ENCODE assay signal across 1 cellular context in genomic region chr3:57126244-57126643, GRCh38.
TF ChIP-seq lines count a peak whose summit lies in the region.

No MANE protein-coding gene starts in this region.

TF ChIP-seq in H1, 55 proteins besides CTCF, POLR2A, EP300 and RAD21:
- no peak for TF ChIP-seq CREB1 (IDR thresholded peaks at IDR 0.05)
- no peak for TF ChIP-seq CBX8 (IDR thresholded peaks at IDR 0.05; ENCODE audit: borderline replicate concordance, low read depth, low read length)
- TF ChIP-seq, protein P1, sequence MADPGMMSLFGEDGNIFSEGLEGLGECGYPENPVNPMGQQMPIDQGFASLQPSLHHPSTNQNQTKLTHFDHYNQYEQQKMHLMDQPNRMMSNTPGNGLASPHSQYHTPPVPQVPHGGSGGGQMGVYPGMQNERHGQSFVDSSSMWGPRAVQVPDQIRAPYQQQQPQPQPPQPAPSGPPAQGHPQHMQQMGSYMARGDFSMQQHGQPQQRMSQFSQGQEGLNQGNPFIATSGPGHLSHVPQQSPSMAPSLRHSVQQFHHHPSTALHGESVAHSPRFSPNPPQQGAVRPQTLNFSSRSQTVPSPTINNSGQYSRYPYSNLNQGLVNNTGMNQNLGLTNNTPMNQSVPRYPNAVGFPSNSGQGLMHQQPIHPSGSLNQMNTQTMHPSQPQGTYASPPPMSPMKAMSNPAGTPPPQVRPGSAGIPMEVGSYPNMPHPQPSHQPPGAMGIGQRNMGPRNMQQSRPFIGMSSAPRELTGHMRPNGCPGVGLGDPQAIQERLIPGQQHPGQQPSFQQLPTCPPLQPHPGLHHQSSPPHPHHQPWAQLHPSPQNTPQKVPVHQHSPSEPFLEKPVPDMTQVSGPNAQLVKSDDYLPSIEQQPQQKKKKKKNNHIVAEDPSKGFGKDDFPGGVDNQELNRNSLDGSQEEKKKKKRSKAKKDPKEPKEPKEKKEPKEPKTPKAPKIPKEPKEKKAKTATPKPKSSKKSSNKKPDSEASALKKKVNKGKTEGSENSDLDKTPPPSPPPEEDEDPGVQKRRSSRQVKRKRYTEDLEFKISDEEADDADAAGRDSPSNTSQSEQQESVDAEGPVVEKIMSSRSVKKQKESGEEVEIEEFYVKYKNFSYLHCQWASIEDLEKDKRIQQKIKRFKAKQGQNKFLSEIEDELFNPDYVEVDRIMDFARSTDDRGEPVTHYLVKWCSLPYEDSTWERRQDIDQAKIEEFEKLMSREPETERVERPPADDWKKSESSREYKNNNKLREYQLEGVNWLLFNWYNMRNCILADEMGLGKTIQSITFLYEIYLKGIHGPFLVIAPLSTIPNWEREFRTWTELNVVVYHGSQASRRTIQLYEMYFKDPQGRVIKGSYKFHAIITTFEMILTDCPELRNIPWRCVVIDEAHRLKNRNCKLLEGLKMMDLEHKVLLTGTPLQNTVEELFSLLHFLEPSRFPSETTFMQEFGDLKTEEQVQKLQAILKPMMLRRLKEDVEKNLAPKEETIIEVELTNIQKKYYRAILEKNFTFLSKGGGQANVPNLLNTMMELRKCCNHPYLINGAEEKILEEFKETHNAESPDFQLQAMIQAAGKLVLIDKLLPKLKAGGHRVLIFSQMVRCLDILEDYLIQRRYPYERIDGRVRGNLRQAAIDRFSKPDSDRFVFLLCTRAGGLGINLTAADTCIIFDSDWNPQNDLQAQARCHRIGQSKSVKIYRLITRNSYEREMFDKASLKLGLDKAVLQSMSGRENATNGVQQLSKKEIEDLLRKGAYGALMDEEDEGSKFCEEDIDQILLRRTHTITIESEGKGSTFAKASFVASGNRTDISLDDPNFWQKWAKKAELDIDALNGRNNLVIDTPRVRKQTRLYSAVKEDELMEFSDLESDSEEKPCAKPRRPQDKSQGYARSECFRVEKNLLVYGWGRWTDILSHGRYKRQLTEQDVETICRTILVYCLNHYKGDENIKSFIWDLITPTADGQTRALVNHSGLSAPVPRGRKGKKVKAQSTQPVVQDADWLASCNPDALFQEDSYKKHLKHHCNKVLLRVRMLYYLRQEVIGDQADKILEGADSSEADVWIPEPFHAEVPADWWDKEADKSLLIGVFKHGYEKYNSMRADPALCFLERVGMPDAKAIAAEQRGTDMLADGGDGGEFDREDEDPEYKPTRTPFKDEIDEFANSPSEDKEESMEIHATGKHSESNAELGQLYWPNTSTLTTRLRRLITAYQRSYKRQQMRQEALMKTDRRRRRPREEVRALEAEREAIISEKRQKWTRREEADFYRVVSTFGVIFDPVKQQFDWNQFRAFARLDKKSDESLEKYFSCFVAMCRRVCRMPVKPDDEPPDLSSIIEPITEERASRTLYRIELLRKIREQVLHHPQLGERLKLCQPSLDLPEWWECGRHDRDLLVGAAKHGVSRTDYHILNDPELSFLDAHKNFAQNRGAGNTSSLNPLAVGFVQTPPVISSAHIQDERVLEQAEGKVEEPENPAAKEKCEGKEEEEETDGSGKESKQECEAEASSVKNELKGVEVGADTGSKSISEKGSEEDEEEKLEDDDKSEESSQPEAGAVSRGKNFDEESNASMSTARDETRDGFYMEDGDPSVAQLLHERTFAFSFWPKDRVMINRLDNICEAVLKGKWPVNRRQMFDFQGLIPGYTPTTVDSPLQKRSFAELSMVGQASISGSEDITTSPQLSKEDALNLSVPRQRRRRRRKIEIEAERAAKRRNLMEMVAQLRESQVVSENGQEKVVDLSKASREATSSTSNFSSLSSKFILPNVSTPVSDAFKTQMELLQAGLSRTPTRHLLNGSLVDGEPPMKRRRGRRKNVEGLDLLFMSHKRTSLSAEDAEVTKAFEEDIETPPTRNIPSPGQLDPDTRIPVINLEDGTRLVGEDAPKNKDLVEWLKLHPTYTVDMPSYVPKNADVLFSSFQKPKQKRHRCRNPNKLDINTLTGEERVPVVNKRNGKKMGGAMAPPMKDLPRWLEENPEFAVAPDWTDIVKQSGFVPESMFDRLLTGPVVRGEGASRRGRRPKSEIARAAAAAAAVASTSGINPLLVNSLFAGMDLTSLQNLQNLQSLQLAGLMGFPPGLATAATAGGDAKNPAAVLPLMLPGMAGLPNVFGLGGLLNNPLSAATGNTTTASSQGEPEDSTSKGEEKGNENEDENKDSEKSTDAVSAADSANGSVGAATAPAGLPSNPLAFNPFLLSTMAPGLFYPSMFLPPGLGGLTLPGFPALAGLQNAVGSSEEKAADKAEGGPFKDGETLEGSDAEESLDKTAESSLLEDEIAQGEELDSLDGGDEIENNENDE (IDR thresholded peaks at IDR 0.05; ENCODE audit: insufficient replicate concordance, low read length), result no peak
- no peak for TF ChIP-seq SIX5 (IDR thresholded peaks at IDR 0.05; ENCODE audit: low read depth, low read length)
- no peak; the same call in 1 of the 2 replicates for TF ChIP-seq TBP (IDR thresholded peaks at IDR 0.05; ENCODE audit: low read depth, low read length)
- TF ChIP-seq GABPA (IDR thresholded peaks at IDR 0.05; ENCODE audit: borderline replicate concordance, insufficient read depth, low read length), result no peak
- no peak for TF ChIP-seq BACH1 (IDR thresholded peaks at IDR 0.05; ENCODE audit: low read length)
- TF ChIP-seq, protein P2, sequence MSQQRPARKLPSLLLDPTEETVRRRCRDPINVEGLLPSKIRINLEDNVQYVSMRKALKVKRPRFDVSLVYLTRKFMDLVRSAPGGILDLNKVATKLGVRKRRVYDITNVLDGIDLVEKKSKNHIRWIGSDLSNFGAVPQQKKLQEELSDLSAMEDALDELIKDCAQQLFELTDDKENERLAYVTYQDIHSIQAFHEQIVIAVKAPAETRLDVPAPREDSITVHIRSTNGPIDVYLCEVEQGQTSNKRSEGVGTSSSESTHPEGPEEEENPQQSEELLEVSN (IDR thresholded peaks at IDR 0.05), result no peak
- TF ChIP-seq TCF12 (IDR thresholded peaks at IDR 0.05; ENCODE audit: low read depth, low read length), result peak; percentile 95; the same call in 1 of the 2 replicates
- TF ChIP-seq YY1 (IDR thresholded peaks at IDR 0.05; ENCODE audit: low read depth, low read length), result peak; percentile 81
- peak; percentile 50; the same call in 1 of the 2 replicates for TF ChIP-seq TAF1 (IDR thresholded peaks at IDR 0.05; ENCODE audit: low read depth, low read length)
- no peak for TF ChIP-seq RFX5 (IDR thresholded peaks at IDR 0.05; ENCODE audit: borderline replicate concordance, low read depth, low read length)
- no peak for TF ChIP-seq BRCA1 (IDR thresholded peaks at IDR 0.05; ENCODE audit: low read depth, low read length)
- TF ChIP-seq KDM4A (IDR thresholded peaks at IDR 0.05; ENCODE audit: low read depth, low read length, severe bottlenecking), result no peak
- no peak for TF ChIP-seq POU5F1 (IDR thresholded peaks at IDR 0.05; ENCODE audit: low read depth, low read length)
- TF ChIP-seq NRF1 (IDR thresholded peaks at IDR 0.05; ENCODE audit: low read depth, low read length), result no peak
- TF ChIP-seq PHF8 (conservative IDR thresholded peaks at IDR 0.05; ENCODE audit: low read depth, low read length), result no peak
- TF ChIP-seq POLR2AphosphoS5 (IDR thresholded peaks at IDR 0.05; ENCODE audit: low read depth, low read length), result peak; percentile 94
- no peak for TF ChIP-seq USF2 (IDR thresholded peaks at IDR 0.05; ENCODE audit: low read length)
- 0 out of 4 replicates have a peak, but pooled peaks of 1 of the 2 experiments have one; percentile 53 for TF ChIP-seq HDAC2 (IDR thresholded peaks at IDR 0.05; ENCODE audit: borderline replicate concordance in 1 of 2, low read depth in 2 of 2, low read length in 2 of 2)
- peak; percentile 99 for TF ChIP-seq SRF (IDR thresholded peaks at IDR 0.05; ENCODE audit: low read depth, low read length)
- no peak for TF ChIP-seq SUZ12 (IDR thresholded peaks at IDR 0.05; ENCODE audit: low read length)
- TF ChIP-seq JUND (IDR thresholded peaks at IDR 0.05; ENCODE audit: low read length), result no peak
- TF ChIP-seq, protein P3, sequence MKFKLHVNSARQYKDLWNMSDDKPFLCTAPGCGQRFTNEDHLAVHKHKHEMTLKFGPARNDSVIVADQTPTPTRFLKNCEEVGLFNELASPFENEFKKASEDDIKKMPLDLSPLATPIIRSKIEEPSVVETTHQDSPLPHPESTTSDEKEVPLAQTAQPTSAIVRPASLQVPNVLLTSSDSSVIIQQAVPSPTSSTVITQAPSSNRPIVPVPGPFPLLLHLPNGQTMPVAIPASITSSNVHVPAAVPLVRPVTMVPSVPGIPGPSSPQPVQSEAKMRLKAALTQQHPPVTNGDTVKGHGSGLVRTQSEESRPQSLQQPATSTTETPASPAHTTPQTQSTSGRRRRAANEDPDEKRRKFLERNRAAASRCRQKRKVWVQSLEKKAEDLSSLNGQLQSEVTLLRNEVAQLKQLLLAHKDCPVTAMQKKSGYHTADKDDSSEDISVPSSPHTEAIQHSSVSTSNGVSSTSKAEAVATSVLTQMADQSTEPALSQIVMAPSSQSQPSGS (IDR thresholded peaks at IDR 0.05; ENCODE audit: low read length), result no peak; the same call in 1 of the 2 replicates
- no peak for TF ChIP-seq KDM1A (IDR thresholded peaks at IDR 0.05; ENCODE audit: borderline replicate concordance, low read length)
- no peak for TF ChIP-seq ZNF274 (IDR thresholded peaks at IDR 0.05; ENCODE audit: borderline replicate concordance, extremely low read depth, low read length)
- no peak for TF ChIP-seq MAX (IDR thresholded peaks at IDR 0.05)
- TF ChIP-seq CTBP2 (IDR thresholded peaks at IDR 0.05; ENCODE audit: borderline replicate concordance, insufficient read depth, insufficient read length, low read length), result no peak
- TF ChIP-seq GTF2F1 (IDR thresholded peaks at IDR 0.05; ENCODE audit: borderline replicate concordance, low read depth, low read length), result no peak
- no peak for TF ChIP-seq SP2 (IDR thresholded peaks at IDR 0.05; ENCODE audit: low read length)
- no peak for TF ChIP-seq ATF3 (IDR thresholded peaks at IDR 0.05; ENCODE audit: insufficient read depth, low read depth, low read length)
- TF ChIP-seq TEAD4 (IDR thresholded peaks at IDR 0.05; ENCODE audit: low read depth, low read length), result peak; percentile 80
- no peak for TF ChIP-seq BCL11A (IDR thresholded peaks at IDR 0.05; ENCODE audit: low read depth in 2 of 2, low read length in 2 of 2)
- TF ChIP-seq CHD1 (IDR thresholded peaks at IDR 0.05; ENCODE audit: low read depth, low read length), result no peak
- peak; percentile 34 for TF ChIP-seq ASH2L (IDR thresholded peaks at IDR 0.05; ENCODE audit: low read length)
- TF ChIP-seq CHD2 (IDR thresholded peaks at IDR 0.05; ENCODE audit: low read length), result no peak
- TF ChIP-seq CBX5 (IDR thresholded peaks at IDR 0.05; ENCODE audit: low read depth, low read length), result no peak
- no peak for TF ChIP-seq JUN (IDR thresholded peaks at IDR 0.05; ENCODE audit: low read depth, low read length)
- TF ChIP-seq SP1 (IDR thresholded peaks at IDR 0.05; ENCODE audit: low read depth, low read length), result peak; percentile 51; the same call in 1 of the 2 replicates
- no peak for TF ChIP-seq RNF2 (IDR thresholded peaks at IDR 0.05; ENCODE audit: borderline replicate concordance, low read depth, low read length, missing control alignments, poor library complexity, severe bottlenecking)
- TF ChIP-seq RXRA (IDR thresholded peaks at IDR 0.05; ENCODE audit: insufficient read depth, low read depth, low read length), result 0 out of 2 replicates have a peak, but pooled peaks have one; percentile 45
- TF ChIP-seq CEBPB (IDR thresholded peaks at IDR 0.05; ENCODE audit: low read depth, low read length), result no peak
- TF ChIP-seq NANOG (IDR thresholded peaks at IDR 0.05; ENCODE audit: insufficient read depth, low read depth, low read length, poor library complexity, severe bottlenecking), result no peak
- peak; percentile 31 for TF ChIP-seq TAF7 (optimal IDR thresholded peaks at IDR 0.05; ENCODE audit: borderline replicate concordance, low read depth, low read length)
- TF ChIP-seq EZH2 (IDR thresholded peaks at IDR 0.05; ENCODE audit: low read depth, low read length, severe bottlenecking), result no peak
- no peak for TF ChIP-seq MAFK (IDR thresholded peaks at IDR 0.05; ENCODE audit: low read depth, low read length)
- no peak for TF ChIP-seq EGR1 (IDR thresholded peaks at IDR 0.05; ENCODE audit: borderline replicate concordance, low read depth, low read length)
- TF ChIP-seq FOSL1 (IDR thresholded peaks at IDR 0.05; ENCODE audit: insufficient read depth, low read depth, low read length), result no peak
- no peak for TF ChIP-seq RBBP5 (IDR thresholded peaks at IDR 0.05; ENCODE audit: borderline replicate concordance, low read depth, low read length)
- TF ChIP-seq KDM5A (IDR thresholded peaks at IDR 0.05; ENCODE audit: low read length), result no peak
- no peak for TF ChIP-seq SAP30 (IDR thresholded peaks at IDR 0.05; ENCODE audit: insufficient read depth, insufficient replicate concordance, low read length)
- no peak for TF ChIP-seq SP4 (IDR thresholded peaks at IDR 0.05; ENCODE audit: low read length)
- no peak for TF ChIP-seq SIN3A (conservative IDR thresholded peaks at IDR 0.05 in 1 of 2, IDR thresholded peaks at IDR 0.05 in 1 of 2; ENCODE audit: low read depth in 1 of 2, low read length in 2 of 2)
- TF ChIP-seq SIRT6 (IDR thresholded peaks at IDR 0.05; ENCODE audit: low read length), result no peak
- no peak for TF ChIP-seq HDAC6 (IDR thresholded peaks at IDR 0.05; ENCODE audit: low read depth, low read length)
